Comparison of ENCODE assay signal across 8 cellular contexts in the genomic region with DNA sequence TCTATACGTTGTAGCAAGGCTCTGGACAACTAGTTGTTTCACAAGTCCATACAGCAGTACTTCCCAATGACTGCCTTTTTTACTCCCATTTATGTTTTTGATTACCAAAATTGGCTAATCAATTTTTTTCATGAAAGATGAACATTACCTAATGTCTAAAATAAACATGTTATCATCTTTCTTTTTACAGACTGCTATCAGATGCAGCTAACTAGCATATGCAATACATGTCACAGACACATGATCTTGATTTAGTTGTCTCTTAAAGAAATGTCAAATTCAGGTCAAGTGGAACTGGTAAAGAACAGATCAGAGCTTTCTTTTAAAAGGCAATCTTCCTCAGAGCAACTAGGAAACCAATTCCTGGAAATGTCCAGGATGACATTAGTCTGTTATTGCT. TPM values are rescaled to one million over a fixed set of nuclear protein-coding genes. Genes with fewer than 3 reads are reported as not detected.
DNase-seq lines count a peak whose midpoint lies in the region; TF ChIP-seq lines count a peak whose summit lies in the region.
"Had no signal": no experiment of that assay in that cellular context is flagged by ENCODE, and none has a peak within 500 bp of the region (broad histone marks: within the 10 kb centered on the region; RNA-seq: fewer than 3 reads in every experiment).

No MANE protein-coding gene starts in this region.

- no peak overlapping the region for H2AK5ac ChIP-seq in H9 (ENCODE audit: insufficient read length, low read length)

- no CpG with 5 or more reads among the region's 1 CpG for WGBS in H9 (ENCODE audit: extremely low coverage, insufficient read length, low lambda C conversion rate)
- 0% methylated on average over 1 of the region's 1 CpG for WGBS in suprapubic skin

- H3K9ac ChIP-seq in H9 (ENCODE audit: extremely low read depth, insufficient read length, low read length) = no peak overlapping the region
- H3K9ac ChIP-seq in SU-DHL-6 (ENCODE audit: low read length) = peak overlapping the region; percentile 76
- peak overlapping the region; percentile 55; the same call in 1 of the 2 replicates for H3K9ac ChIP-seq in iPS-20b (ENCODE audit: low read depth, low read length)

- H3K27me3 ChIP-seq in H9 (ENCODE audit: insufficient read depth, low read length) (no peaks in the 10 kb centered on the region), SU-DHL-6 (ENCODE audit: low read length) (no peaks in the 10 kb centered on the region), iPS-20b (ENCODE audit: insufficient read depth, low read length) (no peaks in the 10 kb centered on the region), suprapubic skin (no peaks in the 10 kb centered on the region)

- H3T11ph ChIP-seq in H9 (ENCODE audit: low read length) = no peak overlapping the region

- peaks cover 0 to 6% (median 0%) of the 10 kb centered on the region in 3 experiments; a peak in 2 of 7 replicates for H3K36me3 Mint-ChIP-seq in H9 (ENCODE audit: insufficient read depth in 1 of 3, low read depth in 3 of 3)
- H3K36me3 Mint-ChIP-seq: IgD-negative memory B cell had no signal

- H3K18ac ChIP-seq in H9 (ENCODE audit: insufficient read length, low read depth, low read length) = no peak overlapping the region

- peaks cover 9% of the 10 kb centered on the region for H3K79me1 ChIP-seq in H9 (ENCODE audit: insufficient read depth, low read depth, low read length, poor library complexity, severe bottlenecking)

- peak; percentile 10 for TF ChIP-seq EP300 in suprapubic skin (IDR thresholded peaks at IDR 0.05)

- no peak overlapping the region for H3K56ac ChIP-seq in H9 (ENCODE audit: insufficient read length, low read depth, low read length)

- H3K4me1 ChIP-seq in H9 (ENCODE audit: insufficient read depth, low read length) (no peaks in the 10 kb centered on the region; the same call in 1 of the 2 replicates), iPS-20b (ENCODE audit: insufficient read depth, low read length) (peaks cover 12% of the 10 kb centered on the region; the same call in 1 of the 2 replicates), suprapubic skin (peaks cover 17% of the 10 kb centered on the region)

- H3K9me3 Mint-ChIP-seq in H9 = no peaks in the 10 kb centered on the region
- H3K9me3 Mint-ChIP-seq: IgD-negative memory B cell had no signal

- no peak overlapping the region for H3K14ac ChIP-seq in H9 (ENCODE audit: insufficient read depth, low read length)

- H4K20me1 ChIP-seq in H9 (ENCODE audit: control insufficient read depth, insufficient read depth, insufficient read length) (no peaks in the 10 kb centered on the region), SU-DHL-6 (ENCODE audit: low read depth, low read length) (no peaks in the 10 kb centered on the region)

- H3K9me3 ChIP-seq in H9 (ENCODE audit: control insufficient read depth, low read depth, low read length) (no peaks in the 10 kb centered on the region), SU-DHL-6 (ENCODE audit: insufficient read depth, low read length) (no peaks in the 10 kb centered on the region), iPS-20b (ENCODE audit: insufficient read depth, low read depth, low read length) (no peaks in the 10 kb centered on the region), suprapubic skin (no peaks in the 10 kb centered on the region)

- H2AFZ ChIP-seq in H9 (ENCODE audit: low read length) (no peak overlapping the region), SU-DHL-6 (ENCODE audit: low read depth, low read length, severe bottlenecking) (peak overlapping the region; percentile 92)

- H3K4me2 ChIP-seq in H9 (ENCODE audit: insufficient read depth, insufficient read length, low read length) (peak overlapping the region; percentile 34), SU-DHL-6 (ENCODE audit: low read depth, low read length, poor library complexity, severe bottlenecking) (peak overlapping the region; percentile 66)

- H2BK120ac ChIP-seq in H9 (ENCODE audit: low read depth, low read length, poor library complexity, severe bottlenecking) = no peak overlapping the region

- H3K4me1 Mint-ChIP-seq in H9 = peaks cover 4 to 7% of the 10 kb centered on the region in 2 experiments

- peaks cover 5% of the 10 kb centered on the region; the same call in 1 of the 2 replicates for H3K79me2 ChIP-seq in H9 (ENCODE audit: insufficient read depth, low read length)
- H3K79me2 ChIP-seq in SU-DHL-6 (ENCODE audit: insufficient read depth, low read length) = no peaks in the 10 kb centered on the region; the same call in 1 of the 2 replicates

- H3K27me3 Mint-ChIP-seq in H9 (ENCODE audit: low read depth) = no peaks in the 10 kb centered on the region
- H3K27me3 Mint-ChIP-seq: IgD-negative memory B cell had no signal

- peaks cover 9% of the 10 kb centered on the region for H3K23me2 ChIP-seq in H9 (ENCODE audit: insufficient read length, low read depth, low read length, poor library complexity, severe bottlenecking)

- peak overlapping the region in 1 of 3 experiments; percentile 37; a peak in 2 of 7 replicates for H3K27ac Mint-ChIP-seq in H9
- H3K27ac Mint-ChIP-seq: IgD-negative memory B cell had no signal

- DNase-seq in H9 = no peak
- DNase-seq in suprapubic skin (ENCODE audit: low spot score in 2 of 2) = no peak
- no peak for DNase-seq in stimulated activated CD4-positive, alpha-beta T cell treated with anti-CD3 and anti-CD28 coated beads, Interleukin-12 subunit alpha, Interleukin-12 subunit beta, amount 100 ng/mL, for 4 hours
- no peak for DNase-seq in LoVo (ENCODE audit: low spot score)
- DNase-seq in ACHN = no peak

- no peaks in the 10 kb centered on the region for H3K9me2 ChIP-seq in SU-DHL-6 (replicated peaks; ENCODE audit: insufficient read depth, low read length)

- H2BK5ac ChIP-seq in H9 (ENCODE audit: insufficient read length, low read length) = no peak overlapping the region

- no peak overlapping the region for H4K5ac ChIP-seq in H9 (ENCODE audit: insufficient read length, low read depth, low read length)

- no peak overlapping the region for H4K91ac ChIP-seq in H9 (ENCODE audit: insufficient read length, low read depth, low read length)

- no peak overlapping the region for H2BK15ac ChIP-seq in H9 (ENCODE audit: low read depth, low read length)

- H2BK12ac ChIP-seq in H9 (ENCODE audit: insufficient read length, low read depth, low read length) = no peak overlapping the region

- TF ChIP-seq CTCF in H9 (conservative IDR thresholded peaks at IDR 0.05) = no peak
- TF ChIP-seq CTCF in SU-DHL-6 (IDR thresholded peaks at IDR 0.05; ENCODE audit: insufficient read depth, low read length, poor library complexity, severe bottlenecking) = no peak
- no peak for TF ChIP-seq CTCF in suprapubic skin (IDR thresholded peaks at IDR 0.05)

- no peaks in the 10 kb centered on the region for H3F3A ChIP-seq in SU-DHL-6 (ENCODE audit: insufficient read depth)

- H3K27ac ChIP-seq in H9 (ENCODE audit: insufficient read length, low read depth, low read length) = no peak overlapping the region
- H3K27ac ChIP-seq in SU-DHL-6 (ENCODE audit: low read depth, low read length) = no peak overlapping the region
- peak overlapping the region; percentile 65 for H3K27ac ChIP-seq in iPS-20b (ENCODE audit: low read length)
- peak overlapping the region; percentile 35 for H3K27ac ChIP-seq in suprapubic skin

- no peak overlapping the region for H4K8ac ChIP-seq in H9 (replicated peaks; ENCODE audit: insufficient read length, low read depth, low read length)

- in situ Hi-C loops in ACHN (cut with HindIII; ENCODE audit: low pct_ligation_motif_present, low pct_unique_long_range_greater_than_20kb, low sequenced_read_pairs) = no loop called here

- no peak overlapping the region for H3K23ac ChIP-seq in H9 (ENCODE audit: insufficient read length, low read depth, low read length)

- no peaks in the 10 kb centered on the region for H3K36me3 ChIP-seq in SU-DHL-6 (ENCODE audit: low read length)
- peaks cover 5% of the 10 kb centered on the region; the same call in 1 of the 2 replicates for H3K36me3 ChIP-seq in iPS-20b (ENCODE audit: insufficient read depth, low read depth, low read length)
- H3K36me3 ChIP-seq in suprapubic skin = no peaks in the 10 kb centered on the region

- no peak overlapping the region for H3K4me3 Mint-ChIP-seq in H9
- H3K4me3 Mint-ChIP-seq: IgD-negative memory B cell had no signal

- no peak overlapping the region for H2BK20ac ChIP-seq in H9 (ENCODE audit: low read depth, low read length, poor library complexity, severe bottlenecking)

- H3K4me3 ChIP-seq in SU-DHL-6 (ENCODE audit: insufficient read depth, low read length, poor library complexity, severe bottlenecking) (peak overlapping the region; percentile 75), iPS-20b (ENCODE audit: low read length) (peak overlapping the region; percentile 93), suprapubic skin (peak overlapping the region; percentile 81)

- H3K4ac ChIP-seq in H9 (ENCODE audit: low read depth, low read length) = no peak overlapping the region

- TF ChIP-seq POLR2A in suprapubic skin (IDR thresholded peaks at IDR 0.05) = no peak

RNA-seq across cellular contexts. Expression of gene DBT, which starts 0.6 kb away (rescaled TPM):
- total RNA-seq in H9 (2021) (19.0 and 20.3 TPM in 2 replicates), suprapubic skin (10 to 100 TPM in 2 of 4 donors, 1 to 10 TPM in 2; 7.1 to 13.4 (median 10.2) TPM)

RNA-seq across cellular contexts. Expression of gene RTCA, which starts 15.8 kb away (rescaled TPM):
- 29.5 and 33.6 TPM in 2 replicates for total RNA-seq in H9 (2021)
- total RNA-seq in suprapubic skin = 10 to 100 TPM in 3 of 4 donors, 1 to 10 TPM in 1; 8.4 to 21.6 (median 14.5) TPM

Comparison
In these comparisons a context has a peak if more than half of its experiments do, and no peak if none do; other contexts are left out.
1. H3K27ac ChIP-seq: peak in iPS-20b (single experiment) and suprapubic skin (single experiment); none in H9 (single experiment) and SU-DHL-6 (single experiment).
2. Peak in every context shown above with its lines, with median percentiles within 50 percentile points of each other: H3K4me3 ChIP-seq.